Comparison of ENCODE assay signal across 1 cellular context in genomic region chr17:77129568-77130301, GRCh38.
TF ChIP-seq lines count a peak whose summit lies in the region.

No MANE protein-coding gene starts in this region.

TF ChIP-seq in GM23338, 12 proteins besides CTCF, POLR2A, EP300 and RAD21 (continued from another document):
- no peak for TF ChIP-seq ZNF462 (CRISPR knock-in tag; IDR thresholded peaks at IDR 0.05)
- TF ChIP-seq EZH2phosphoT487 (IDR thresholded peaks at IDR 0.05; ENCODE audit: unreplicated experiment), result no peak
- no peak for TF ChIP-seq ZNF331 (CRISPR knock-in tag; IDR thresholded peaks at IDR 0.05; ENCODE audit: low read depth)
- no peak for TF ChIP-seq REST (IDR thresholded peaks at IDR 0.05; ENCODE audit: unreplicated experiment)
- no peak for TF ChIP-seq ETS1 (IDR thresholded peaks at IDR 0.05)
- TF ChIP-seq STAT1 (IDR thresholded peaks at IDR 0.05; ENCODE audit: unreplicated experiment), result no peak
- TF ChIP-seq ZNF114 (CRISPR knock-in tag; IDR thresholded peaks at IDR 0.05), result no peak
